10 cellular contexts compared by ENCODE assay signal in the genomic region with DNA sequence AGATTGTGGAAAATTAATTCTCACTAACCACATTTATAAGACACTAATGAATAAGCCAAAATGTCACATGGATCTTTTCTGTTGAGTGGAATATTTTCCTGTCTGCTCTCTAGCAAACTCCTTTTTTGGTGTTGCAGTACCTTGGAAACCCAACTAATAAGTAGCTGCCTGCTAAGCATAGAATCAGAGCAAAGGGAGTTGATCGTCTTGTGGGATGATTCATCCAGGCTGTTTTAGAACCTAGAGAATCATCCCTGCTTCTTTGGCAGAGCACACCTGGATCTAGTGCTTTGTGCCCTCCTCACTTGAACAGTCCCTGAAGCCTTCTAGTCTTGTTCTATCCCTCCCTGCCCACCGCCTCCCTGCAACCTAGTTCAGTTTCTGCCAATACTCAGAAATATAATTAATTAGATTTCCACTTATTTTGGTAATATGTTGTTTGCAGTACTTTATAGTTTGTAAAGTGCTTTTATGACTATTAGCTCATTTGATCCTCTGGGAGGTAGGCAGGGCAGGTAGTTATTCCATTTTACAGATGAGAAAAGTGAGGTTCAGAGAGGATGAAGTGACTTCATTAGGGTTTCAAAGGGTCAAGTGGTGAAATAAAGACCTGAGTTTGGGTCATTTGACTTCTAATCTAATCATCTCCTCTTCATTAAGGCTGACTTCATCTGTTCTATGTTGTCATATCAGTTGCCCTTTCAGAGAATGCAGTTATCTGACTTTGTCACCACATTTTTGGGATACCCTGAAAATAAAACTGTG. TPM values are rescaled to one million over a fixed set of nuclear protein-coding genes. Genes with fewer than 3 reads are reported as not detected.
DNase-seq lines count a peak whose midpoint lies in the region; ATAC-seq, FAIRE-seq and TF ChIP-seq lines count a peak whose summit lies in the region.
"Had no signal": no experiment of that assay in that cellular context is flagged by ENCODE, and none has a peak within 500 bp of the region (broad histone marks: within the 10 kb centered on the region; RNA-seq: fewer than 3 reads in every experiment).

No MANE protein-coding gene starts in this region.

- intact Hi-C loops in activated CD4-positive, alpha-beta memory T cell treated with anti-CD3 and anti-CD28 coated beads for 36 hours (cut with micrococcal nuclease), result no loop called here
- intact Hi-C loops in head of caudate nucleus (cut with DNase I), result no loop called here
- intact Hi-C loops in pancreas (cut with DNase I), result no loop called here

- peak overlapping the region; percentile 91 for H3K4me3 Mint-ChIP-seq in T-helper 2 cell treated with Interferon-gamma antibody and Interleukin-4, amounts not matched to agents 5 μg/mL and 100 μg/mL, for 36 hours
- H3K4me3 Mint-ChIP-seq in activated CD4-positive, alpha-beta memory T cell treated with anti-CD3 and anti-CD28 coated beads for 36 hours, result peak overlapping the region; percentile 33
- H3K4me3 Mint-ChIP-seq in stimulated activated naive B cell treated with anti-CD40 and anti-IgM and Interleukin-4, amounts not matched to agents 10 μg/mL and 1 μg/mL and 100 μg/mL, for 72 hours, result peak overlapping the region; percentile 35 to 45

- CTCF ChIA-PET in activated CD4-positive, alpha-beta memory T cell treated with anti-CD3 and anti-CD28 coated beads for 36 hours (lab: Charles Lee), result interaction anchor here (1.2 kb wide), 1 partner anchor 24 kb away, joined by 3 read pairs; no protein-coding TSS in a partner anchor

- DNase-seq in T-helper 2 cell treated with Interferon-gamma antibody and Interleukin-4, amounts not matched to agents 5 μg/mL and 100 μg/mL, for 36 hours (ENCODE audit: low spot score), result no peak
- no peak for DNase-seq in T-helper 2 cell
- DNase-seq in activated CD4-positive, alpha-beta memory T cell treated with anti-CD3 and anti-CD28 coated beads for 36 hours, result no peak
- DNase-seq in head of caudate nucleus, result peak in 23 of 42 donors; percentile 17 to 79 (median 36)
- no peak for DNase-seq in stimulated activated naive B cell treated with anti-CD40 and anti-IgM and Interleukin-4, amounts not matched to agents 10 μg/mL and 1 μg/mL and 100 μg/mL, for 72 hours
- DNase-seq in pancreas, result no peak
- DNase-seq in OCI-M2 (lab: John Stamatoyannopoulos, UW; ENCODE audit: unreplicated experiment), result no peak
- DNase-seq: NCI-H1092 treated with DMSO at 0.1 percent for 48 hours had no signal

- no peaks in the 10 kb centered on the region for H3K9me3 ChIP-seq in pancreas
- H3K9me3 ChIP-seq: tibial nerve had no signal

- no peaks in the 10 kb centered on the region for H3K27me3 Mint-ChIP-seq in T-helper 2 cell treated with Interferon-gamma antibody and Interleukin-4, amounts not matched to agents 5 μg/mL and 100 μg/mL, for 36 hours (ENCODE audit: low read depth)
- H3K27me3 Mint-ChIP-seq in activated CD4-positive, alpha-beta memory T cell treated with anti-CD3 and anti-CD28 coated beads for 36 hours, result no peaks in the 10 kb centered on the region
- no peaks in the 10 kb centered on the region for H3K27me3 Mint-ChIP-seq in stimulated activated naive B cell treated with anti-CD40 and anti-IgM and Interleukin-4, amounts not matched to agents 10 μg/mL and 1 μg/mL and 100 μg/mL, for 72 hours

- peaks cover 26% of the 10 kb centered on the region for H3K4me1 Mint-ChIP-seq in T-helper 2 cell treated with Interferon-gamma antibody and Interleukin-4, amounts not matched to agents 5 μg/mL and 100 μg/mL, for 36 hours (ENCODE audit: low read depth)
- H3K4me1 Mint-ChIP-seq in activated CD4-positive, alpha-beta memory T cell treated with anti-CD3 and anti-CD28 coated beads for 36 hours (ENCODE audit: low read depth), result peaks cover 31% of the 10 kb centered on the region
- peaks cover 10 to 30% of the 10 kb centered on the region in 2 donors for H3K4me1 Mint-ChIP-seq in stimulated activated naive B cell treated with anti-CD40 and anti-IgM and Interleukin-4, amounts not matched to agents 10 μg/mL and 1 μg/mL and 100 μg/mL, for 72 hours

- no peaks in the 10 kb centered on the region for H3K27me3 ChIP-seq in pancreas
- H3K27me3 ChIP-seq: tibial nerve had no signal

- no peak overlapping the region for H3K4me3 ChIP-seq in pancreas

- peaks cover 0 to 14% (median 10%) of the 10 kb centered on the region in 3 donors for H3K4me1 ChIP-seq in pancreas

- POLR2A ChIA-PET in activated CD4-positive, alpha-beta memory T cell treated with anti-CD3 and anti-CD28 coated beads for 36 hours (lab: Charles Lee), result no interaction called here

- WGBS in pancreas, 2 donors, result 67 to 75% methylated on average over 2 of the region's 2 CpGs

- no peaks in the 10 kb centered on the region for H3K9me3 Mint-ChIP-seq in T-helper 2 cell treated with Interferon-gamma antibody and Interleukin-4, amounts not matched to agents 5 μg/mL and 100 μg/mL, for 36 hours
- H3K9me3 Mint-ChIP-seq in activated CD4-positive, alpha-beta memory T cell treated with anti-CD3 and anti-CD28 coated beads for 36 hours, result no peaks in the 10 kb centered on the region
- H3K9me3 Mint-ChIP-seq in stimulated activated naive B cell treated with anti-CD40 and anti-IgM and Interleukin-4, amounts not matched to agents 10 μg/mL and 1 μg/mL and 100 μg/mL, for 72 hours, result no peaks in the 10 kb centered on the region

- ATAC-seq in stimulated activated naive B cell treated with anti-CD40 and anti-IgM and Interleukin-4, amounts not matched to agents 10 μg/mL and 1 μg/mL and 100 μg/mL, for 72 hours (replicated peaks), result no peak
- ATAC-seq in pancreas, result no peak
- ATAC-seq in HG03378 (IDR thresholded peaks at IDR 0.05; ENCODE audit: unreplicated experiment), result no peak

- H3K36me3 Mint-ChIP-seq in T-helper 2 cell treated with Interferon-gamma antibody and Interleukin-4, amounts not matched to agents 5 μg/mL and 100 μg/mL, for 36 hours (ENCODE audit: low read depth), result no peaks in the 10 kb centered on the region
- no peaks in the 10 kb centered on the region for H3K36me3 Mint-ChIP-seq in activated CD4-positive, alpha-beta memory T cell treated with anti-CD3 and anti-CD28 coated beads for 36 hours
- H3K36me3 Mint-ChIP-seq in stimulated activated naive B cell treated with anti-CD40 and anti-IgM and Interleukin-4, amounts not matched to agents 10 μg/mL and 1 μg/mL and 100 μg/mL, for 72 hours, result no peaks in the 10 kb centered on the region

- TF ChIP-seq CTCF in pancreas (IDR thresholded peaks at IDR 0.05), result no peak

- H3K27ac Mint-ChIP-seq in T-helper 2 cell treated with Interferon-gamma antibody and Interleukin-4, amounts not matched to agents 5 μg/mL and 100 μg/mL, for 36 hours, result peak overlapping the region; percentile 36
- H3K27ac Mint-ChIP-seq in activated CD4-positive, alpha-beta memory T cell treated with anti-CD3 and anti-CD28 coated beads for 36 hours, result peak overlapping the region; percentile 53
- H3K27ac Mint-ChIP-seq in stimulated activated naive B cell treated with anti-CD40 and anti-IgM and Interleukin-4, amounts not matched to agents 10 μg/mL and 1 μg/mL and 100 μg/mL, for 72 hours, result no peak overlapping the region

- no peaks in the 10 kb centered on the region for H3K36me3 ChIP-seq in pancreas

- no peak overlapping the region for H3K27ac ChIP-seq in pancreas

- no peak for FAIRE-seq in pancreas (lab: Jason Lieb, UNC)

RNA-seq across cellular contexts. Expression of a gene that starts 2.5 kb away (rescaled TPM):
- total RNA-seq in activated CD4-positive, alpha-beta memory T cell treated with anti-CD3 and anti-CD28 coated beads for 36 hours, result 1 to 10 TPM; 5.1 to 6.0 TPM
- total RNA-seq in pancreas, result 10 to 100 TPM in 1 of 6 donors, 1 to 10 TPM in 5; 3.2 to 10.7 (median 7.2) TPM
- polyA plus RNA-seq in pancreas, result 1 to 10 TPM; 4.9 to 6.0 TPM

RNA-seq across cellular contexts. Expression of a gene that starts 40.5 kb away (rescaled TPM):
- total RNA-seq in activated CD4-positive, alpha-beta memory T cell treated with anti-CD3 and anti-CD28 coated beads for 36 hours, result 10 to 100 TPM; 49.9 to 55.1 TPM
- total RNA-seq in pancreas, result under 1 TPM in 5 of 6 donors, not detected in 1; 0.12 to 1.00 (median 0.49) TPM
- under 1 TPM in 1 of 2 donors, not detected in 1; 0.23 TPM for polyA plus RNA-seq in pancreas

Comparison
In these comparisons a context has a peak if more than half of its experiments do, and no peak if none do; other contexts are left out.
1. DNase-seq: peak in head of caudate nucleus (23 of 42); none in T-helper 2 cell treated with Interferon-gamma antibody and Interleukin-4, amounts not matched to agents 5 μg/mL and 100 μg/mL, for 36 hours (single experiment), T-helper 2 cell (0 of 5), activated CD4-positive, alpha-beta memory T cell treated with anti-CD3 and anti-CD28 coated beads for 36 hours (single experiment), stimulated activated naive B cell treated with anti-CD40 and anti-IgM and Interleukin-4, amounts not matched to agents 10 μg/mL and 1 μg/mL and 100 μg/mL, for 72 hours (single experiment), pancreas (0 of 6) and OCI-M2 (single experiment).
2. H3K4me3 Mint-ChIP-seq: peak in every context shown above with its lines; median percentile 91 in T-helper 2 cell treated with Interferon-gamma antibody and Interleukin-4, amounts not matched to agents 5 μg/mL and 100 μg/mL, for 36 hours; 40 in stimulated activated naive B cell treated with anti-CD40 and anti-IgM and Interleukin-4, amounts not matched to agents 10 μg/mL and 1 μg/mL and 100 μg/mL, for 72 hours; 33 in activated CD4-positive, alpha-beta memory T cell treated with anti-CD3 and anti-CD28 coated beads for 36 hours.
3. RNA of a gene that starts 40.5 kb away (total RNA-seq): 49.9 to 55.1 TPM in activated CD4-positive, alpha-beta memory T cell treated with anti-CD3 and anti-CD28 coated beads for 36 hours; 0.12 to 1.00 TPM in pancreas; every median in the first group is over 10 times any median in the second.